ENCODE assay signal across 9 cellular contexts in the genomic region with DNA sequence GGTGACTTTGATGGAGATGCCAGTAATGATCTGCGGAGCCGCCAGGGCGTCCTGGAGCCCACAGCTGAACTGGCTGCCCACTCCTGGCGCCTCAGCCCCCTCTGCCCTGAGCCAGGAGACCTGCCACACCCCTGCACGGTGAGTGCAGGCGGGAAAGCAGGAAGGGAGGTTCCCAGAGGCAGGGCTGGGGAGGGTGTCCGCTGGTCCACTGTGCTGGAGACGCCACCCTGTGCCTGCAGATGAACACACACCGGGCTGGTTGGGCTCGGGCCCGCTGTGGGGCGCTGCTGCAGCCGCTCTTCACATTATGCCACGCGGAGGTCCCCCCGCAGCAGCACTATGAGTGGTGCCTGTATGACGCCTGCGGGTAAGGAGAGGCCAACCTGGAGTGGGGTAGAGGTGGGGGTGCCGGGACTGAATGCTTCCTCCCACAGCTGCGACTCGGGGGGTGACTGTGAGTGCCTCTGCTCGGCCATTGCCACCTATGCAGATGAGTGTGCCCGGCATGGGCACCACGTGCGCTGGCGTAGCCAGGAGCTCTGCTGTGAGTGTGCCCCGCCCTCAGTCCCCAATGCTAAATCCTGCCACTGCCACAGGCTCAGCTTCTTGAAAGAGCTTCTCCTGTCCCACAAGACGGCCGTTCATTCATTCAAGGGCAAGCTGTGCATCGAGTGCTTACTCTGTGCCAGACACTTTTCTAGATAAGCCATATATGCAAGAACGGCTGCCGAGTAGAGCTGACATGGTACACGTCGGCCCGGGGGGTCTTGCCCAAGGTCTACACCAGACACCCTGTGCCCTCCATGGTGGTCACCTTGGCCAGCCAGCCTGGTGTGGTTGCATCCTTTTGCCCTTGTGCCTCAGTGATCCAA. TPM values are rescaled to one million over a fixed set of nuclear protein-coding genes. Genes with fewer than 3 reads are reported as not detected.
A peak's percentile ranks its signal among the peaks of the same experiment; 100 is the strongest.
DNase-seq lines count a peak whose midpoint lies in the region; ATAC-seq, FAIRE-seq and TF ChIP-seq lines count a peak whose summit lies in the region.
"Had no signal": no experiment of that assay in that cellular context is flagged by ENCODE, and none has a peak within 500 bp of the region (broad histone marks: within the 10 kb centered on the region; RNA-seq: fewer than 3 reads in every experiment).

No MANE protein-coding gene starts in this region.

- TF ChIP-seq POLR2A in lower leg skin (IDR thresholded peaks at IDR 0.05) = no peak

- no peaks in the 10 kb centered on the region for H3K4me1 ChIP-seq in endodermal cell (ENCODE audit: control insufficient read depth, insufficient read depth, low read length)
- no peaks in the 10 kb centered on the region for H3K4me1 ChIP-seq in pancreas

- H3K36me3 Mint-ChIP-seq in endodermal cell (ENCODE audit: low read depth) = no peaks in the 10 kb centered on the region

- H3K9me3 ChIP-seq in endodermal cell (ENCODE audit: control insufficient read depth, low read length) (no peaks in the 10 kb centered on the region), pancreas (no peaks in the 10 kb centered on the region)
- H3K9me3 ChIP-seq: BLaER1 treated with 17β-estradiol and CSF1 and Interleukin-3, amounts not matched to agents 10 nM and 100 nM had no signal

- no peak overlapping the region for H3K4me3 Mint-ChIP-seq in endodermal cell

- DNase-seq in NCI-H82 (lab: John Stamatoyannopoulos, UW) (peak; percentile 65), NCI-H82 treated with DMSO at 0.1 percent for 48 hours (lab: John Stamatoyannopoulos, UW; ENCODE audit: unreplicated experiment) (no peak), NCI-H345 treated with DMSO at 0.1 percent for 48 hours (lab: John Stamatoyannopoulos, UW; ENCODE audit: unreplicated experiment) (peak; percentile 25), endodermal cell (peak; percentile 73), pancreas (peak in 3 of 6 donors; percentile 31 to 58 (median 40)), lower leg skin (ENCODE audit: low spot score in 2 of 2) (no peak)
- DNase-seq in effector CD8-positive, alpha-beta T cell (lab: John Stamatoyannopoulos, UW) = no peak

- peak; percentile 48 for TF ChIP-seq CTCF in endodermal cell (conservative IDR thresholded peaks at IDR 0.05)
- no peak for TF ChIP-seq CTCF in pancreas (IDR thresholded peaks at IDR 0.05)
- TF ChIP-seq CTCF in lower leg skin (IDR thresholded peaks at IDR 0.05) = no peak

- no peak for FAIRE-seq in pancreas (lab: Jason Lieb, UNC)

- ATAC-seq in pancreas = peak in 3 of 4 donors; percentile 24 to 73 (median 67)
- ATAC-seq in GM19395 (IDR thresholded peaks at IDR 0.05; ENCODE audit: unreplicated experiment) = no peak

- H3K27me3 ChIP-seq in endodermal cell (ENCODE audit: control insufficient read depth, insufficient read depth, low read length, poor library complexity, severe bottlenecking) (peaks cover 47% of the 10 kb centered on the region), pancreas (peaks cover 0 to 7% (median 0%) of the 10 kb centered on the region in 4 donors)
- H3K27me3 ChIP-seq: BLaER1 treated with 17β-estradiol and CSF1 and Interleukin-3, amounts not matched to agents 10 nM and 100 nM had no signal

- no peak overlapping the region for H3K27ac Mint-ChIP-seq in endodermal cell

- no peaks in the 10 kb centered on the region for H3K36me3 ChIP-seq in endodermal cell (ENCODE audit: control insufficient read depth, insufficient read depth, low read length)
- no peaks in the 10 kb centered on the region for H3K36me3 ChIP-seq in pancreas
- H3K36me3 ChIP-seq: BLaER1 treated with 17β-estradiol and CSF1 and Interleukin-3, amounts not matched to agents 10 nM and 100 nM had no signal

- no peaks in the 10 kb centered on the region for H3K4me1 Mint-ChIP-seq in endodermal cell

- WGBS in endodermal cell (ENCODE audit: insufficient coverage in 1 of 2, insufficient read length in 1 of 2), 2 experiments = 74 to 96% methylated on average over 13 to 35 of the region's 35 CpGs
- 15 to 36% methylated on average over 35 of the region's 35 CpGs for WGBS in pancreas, 2 donors
- 23 to 55% methylated on average over 28 to 34 of the region's 35 CpGs for WGBS in lower leg skin, 2 donors

- H3K27ac ChIP-seq in endodermal cell (ENCODE audit: low read depth, low read length) (no peak overlapping the region), pancreas (no peak overlapping the region)
- H3K27ac ChIP-seq: BLaER1 treated with 17β-estradiol and CSF1 and Interleukin-3, amounts not matched to agents 10 nM and 100 nM had no signal

- H3K9me3 Mint-ChIP-seq in endodermal cell = no peaks in the 10 kb centered on the region

- H3K27me3 Mint-ChIP-seq in endodermal cell (ENCODE audit: insufficient read depth) = peaks cover 70% of the 10 kb centered on the region

- no peak overlapping the region for H3K9ac ChIP-seq in endodermal cell (ENCODE audit: extremely low read depth, low read length, poor library complexity, severe bottlenecking)
- H3K9ac ChIP-seq: BLaER1 treated with 17β-estradiol and CSF1 and Interleukin-3, amounts not matched to agents 10 nM and 100 nM had no signal

- intact Hi-C loops in pancreas (cut with DNase I) (no loop called here), lower leg skin (cut with DNase I; ENCODE audit: low total_unique reads) (no loop called here)

- H3K4me3 ChIP-seq in endodermal cell (ENCODE audit: low read length) (no peak overlapping the region), pancreas (no peak overlapping the region), lower leg skin (ENCODE audit: low read depth, poor library complexity, severe bottlenecking) (no peak overlapping the region)
- H3K4me3 ChIP-seq: BLaER1 treated with 17β-estradiol and CSF1 and Interleukin-3, amounts not matched to agents 10 nM and 100 nM had no signal

RNA-seq across cellular contexts. Expression of gene ZNF467, which starts 14.3 kb away (rescaled TPM):
- total RNA-seq in endodermal cell (1 to 10 TPM in 1 of 2 donors, under 1 TPM in 1; 0.91 to 2.5 TPM), pancreas (1 to 10 TPM; 6.3 to 9.5 (median 8.4) TPM), lower leg skin (10 to 100 TPM in 2 of 4 donors, 1 to 10 TPM in 2; 6.2 to 12.1 (median 9.8) TPM)
- polyA plus RNA-seq in endodermal cell (2013, experiment 1 of 2) = 6.0 TPM
- 5.3 TPM for polyA plus RNA-seq in endodermal cell (2013, experiment 2 of 2)
- 10 to 100 TPM; 15.3 to 18.6 TPM for polyA plus RNA-seq in pancreas

RNA-seq across cellular contexts. Expression of gene ZNF862, which starts 50.5 kb away (rescaled TPM):
- 10 to 100 TPM in 1 of 2 donors, 1 to 10 TPM in 1; 8.3 to 15.6 TPM for total RNA-seq in endodermal cell
- 8.8 TPM for polyA plus RNA-seq in endodermal cell (2013, experiment 1 of 2)
- polyA plus RNA-seq in endodermal cell (2013, experiment 2 of 2) = 8.9 TPM
- 10 to 100 TPM in 4 of 6 donors, 1 to 10 TPM in 2; 8.3 to 17.6 (median 13.8) TPM for total RNA-seq in pancreas
- polyA plus RNA-seq in pancreas = 10 to 100 TPM; 16.0 to 20.1 TPM
- 10 to 100 TPM; 12.8 to 34.3 (median 22.3) TPM for total RNA-seq in lower leg skin

Comparison
In these comparisons a context has a peak if more than half of its experiments do, and no peak if none do; other contexts are left out.
1. DNase-seq: peak in NCI-H82 (single experiment), NCI-H345 treated with DMSO at 0.1 percent for 48 hours (single experiment) and endodermal cell (single experiment); none in NCI-H82 treated with DMSO at 0.1 percent for 48 hours (single experiment), effector CD8-positive, alpha-beta T cell (single experiment) and lower leg skin (0 of 2).